Comparison of ENCODE assay signal across 8 cellular contexts in the genomic region with DNA sequence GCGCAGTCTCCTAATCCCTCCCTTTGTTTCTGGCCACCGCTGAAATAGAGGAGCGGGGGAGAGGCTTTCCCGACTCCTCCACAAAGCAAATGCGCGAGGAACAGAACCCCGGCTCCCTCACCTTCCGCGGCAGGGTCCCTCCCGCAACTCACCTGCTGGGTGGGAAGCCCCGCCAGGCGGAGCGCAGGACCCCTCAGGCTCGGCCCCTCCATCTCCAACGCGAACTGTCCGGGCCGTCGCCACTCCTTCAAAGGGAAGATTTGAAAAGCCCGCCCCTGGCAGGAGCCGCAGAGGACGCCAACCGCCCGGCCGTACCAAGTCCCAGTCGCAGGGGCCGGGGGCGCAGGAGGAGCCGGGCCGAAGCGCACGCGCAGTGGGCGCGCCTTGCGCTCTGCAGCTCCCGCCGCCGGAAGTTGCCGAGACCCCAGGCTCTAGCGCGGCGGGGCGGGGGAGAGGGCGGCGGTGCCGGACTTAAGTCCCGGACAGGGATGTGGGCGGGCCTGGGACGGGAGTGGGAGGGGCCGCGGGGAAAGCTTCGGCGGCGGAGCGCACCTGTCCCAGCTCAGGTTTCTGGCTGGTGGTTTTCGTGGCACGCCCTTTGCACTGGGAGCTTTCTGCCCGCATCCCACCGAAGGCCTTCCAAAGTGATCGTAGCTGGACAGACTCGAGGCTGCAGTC. TPM values are rescaled to one million over a fixed set of nuclear protein-coding genes. Genes with fewer than 3 reads are reported as not detected.
DNase-seq lines count a peak whose midpoint lies in the region; ATAC-seq, FAIRE-seq and TF ChIP-seq lines count a peak whose summit lies in the region.

A gene with protein sequence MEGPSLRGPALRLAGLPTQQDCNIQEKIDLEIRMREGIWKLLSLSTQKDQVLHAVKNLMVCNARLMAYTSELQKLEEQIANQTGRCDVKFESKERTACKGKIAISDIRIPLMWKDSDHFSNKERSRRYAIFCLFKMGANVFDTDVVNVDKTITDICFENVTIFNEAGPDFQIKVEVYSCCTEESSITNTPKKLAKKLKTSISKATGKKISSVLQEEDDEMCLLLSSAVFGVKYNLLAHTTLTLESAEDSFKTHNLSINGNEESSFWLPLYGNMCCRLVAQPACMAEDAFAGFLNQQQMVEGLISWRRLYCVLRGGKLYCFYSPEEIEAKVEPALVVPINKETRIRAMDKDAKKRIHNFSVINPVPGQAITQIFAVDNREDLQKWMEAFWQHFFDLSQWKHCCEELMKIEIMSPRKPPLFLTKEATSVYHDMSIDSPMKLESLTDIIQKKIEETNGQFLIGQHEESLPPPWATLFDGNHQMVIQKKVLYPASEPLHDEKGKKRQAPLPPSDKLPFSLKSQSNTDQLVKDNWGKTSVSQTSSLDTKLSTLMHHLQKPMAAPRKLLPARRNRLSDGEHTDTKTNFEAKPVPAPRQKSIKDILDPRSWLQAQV (minus strand): TSS at position 446 of the 678 bp plus-strand sequence. CDS start 234 bp downstream, at position 212.

- peak; percentile 92 for ATAC-seq in A549
- peak; percentile 77 for ATAC-seq in GM18868 (IDR thresholded peaks at IDR 0.05; ENCODE audit: unreplicated experiment)
- peak; percentile 70 for ATAC-seq in HG03139 (IDR thresholded peaks at IDR 0.05; ENCODE audit: unreplicated experiment)
- ATAC-seq in right lobe of liver = peak; percentile 95 to 97 (median 95)

- H3K4me3 ChIP-seq in A549 (peak within 1 kb of the TSS; percentile 63), duodenal mucosa (ENCODE audit: low read depth in 1 of 2, low read length in 2 of 2) (peak within 1 kb of the TSS; percentile 70 to 95), right lobe of liver (peak within 1 kb of the TSS; percentile 63 to 71 (median 71))

- no peak for FAIRE-seq in A549 (lab: Jason Lieb, UNC)

- DNase-seq in A549 (ENCODE audit: low read depth in 1 of 2, low spot score in 1 of 2) (peak; percentile 55 to 85), NCI-H510A (lab: John Stamatoyannopoulos, UW) (peak; percentile 87), right lobe of liver (peak; percentile 69 to 77 (median 75))
- peak; percentile 50 to 55 for DNase-seq in activated CD4-positive, alpha-beta T cell treated with anti-CD3 and anti-CD28 coated beads, Interleukin-2, amount 50 U/mL, for 4 hours
- peak; percentile 57 to 66 for DNase-seq in stimulated activated CD4-positive, alpha-beta T cell treated with anti-CD3 and anti-CD28 coated beads, Interleukin-2, amount 100 ng/mL, for 48 hours

- H3K4me2 ChIP-seq in A549 = peak within 1 kb of the TSS; percentile 83

- intact Hi-C loops in right lobe of liver (cut with DNase I) = no loop called here

- H3K27ac ChIP-seq in A549 = peak within 1 kb of the TSS; percentile 63 to 81
- no peak within 1 kb of the TSS for H3K27ac ChIP-seq in duodenal mucosa (ENCODE audit: low read depth, low read length)
- H3K27ac ChIP-seq in right lobe of liver = no peak within 1 kb of the TSS

- H3K9me3 ChIP-seq in A549 (no peaks in the 10 kb centered on the region), duodenal mucosa (ENCODE audit: control insufficient read depth in 1 of 2, low read length in 2 of 2) (no peaks in the 10 kb centered on the region), right lobe of liver (no peaks in the 10 kb centered on the region)

- H3K27me3 ChIP-seq in duodenal mucosa (ENCODE audit: control insufficient read depth in 1 of 2, insufficient read depth in 2 of 2, low read length in 2 of 2) (no peaks in the 10 kb centered on the region), right lobe of liver (no peaks in the 10 kb centered on the region)

- POLR2A ChIA-PET in A549 (lab: Yijun Ruan, JAX) = interaction anchor here (0.7 to 0.9 kb wide), 2 partner anchors 158 to 169 kb away, joined by 3 read pairs; no protein-coding TSS in a partner anchor

- H3K9ac ChIP-seq in duodenal mucosa (ENCODE audit: low read depth in 1 of 2, low read length in 2 of 2) = peak within 1 kb of the TSS; percentile 63 to 81

- H3K36me3 ChIP-seq in duodenal mucosa (ENCODE audit: control insufficient read depth in 1 of 2, insufficient read depth in 2 of 2, low read length in 2 of 2) (no peaks in the 10 kb centered on the region), right lobe of liver (no peaks in the 10 kb centered on the region)

- no peak for TF ChIP-seq CTCF in A549 (IDR thresholded peaks at IDR 0.05)
- TF ChIP-seq CTCF in right lobe of liver (IDR thresholded peaks at IDR 0.05) = no peak

- CTCF ChIA-PET in A549 (lab: Yijun Ruan, JAX) = interaction anchor here (1.5 to 2.2 kb wide), 3 partner anchors 23 to 215 kb away, joined by 5 to 6 read pairs (median 6); no protein-coding TSS in a partner anchor

- peak; percentile 15; the same call in 1 of the 2 replicates for TF ChIP-seq POLR2A in A549 (IDR thresholded peaks at IDR 0.05; ENCODE audit: low read length)
- no peak for TF ChIP-seq POLR2A in right lobe of liver (IDR thresholded peaks at IDR 0.05)

- peaks cover 7% of the 10 kb centered on the region; the same call in 1 of the 3 replicates for H3K4me1 ChIP-seq in A549
- H3K4me1 ChIP-seq in duodenal mucosa (ENCODE audit: control insufficient read depth in 1 of 2, insufficient read depth in 2 of 2, low read length in 2 of 2) = peaks cover 6 to 15% of the 10 kb centered on the region in 2 donors
- H3K4me1 ChIP-seq in right lobe of liver = peaks cover 0 to 6% (median 0%) of the 10 kb centered on the region in 4 donors

- 0% methylated on average over 12 of the region's 62 CpGs for WGBS in A549 (ENCODE audit: missing lambda C conversion rate)
- WGBS in right lobe of liver (ENCODE audit: insufficient coverage, low coverage, low lambda C conversion rate, missing lambda C conversion rate) = 0% methylated on average over 6 of the region's 62 CpGs

- TF ChIP-seq EP300 in A549 (IDR thresholded peaks at IDR 0.05) = no peak

- no peak for TF ChIP-seq RAD21 in A549 (conservative IDR thresholded peaks at IDR 0.05 in 1 of 2, IDR thresholded peaks at IDR 0.05 in 1 of 2)

TF ChIP-seq in A549, 52 proteins besides CTCF, POLR2A, EP300 and RAD21:
- TF ChIP-seq PHF8 (IDR thresholded peaks at IDR 0.05; ENCODE audit: borderline replicate concordance, low read depth) (0 out of 2 replicates have a peak, but pooled peaks have one; percentile 21), HDAC2 (IDR thresholded peaks at IDR 0.05) (no peak), RCOR1 (IDR thresholded peaks at IDR 0.05; ENCODE audit: low read depth, low read length) (no peak), FOSL2 (IDR thresholded peaks at IDR 0.05) (no peak), FOSL2 (CRISPR knock-in tag; IDR thresholded peaks at IDR 0.05) (no peak), RARB (CRISPR knock-in tag; IDR thresholded peaks at IDR 0.05) (no peak), KDM5A (IDR thresholded peaks at IDR 0.05) (peak; percentile 73), MYC (IDR thresholded peaks at IDR 0.05; ENCODE audit: borderline replicate concordance, low read length) (no peak), JUN (IDR thresholded peaks at IDR 0.05) (peak in 1 of 2 experiments; percentile 57; a peak in 1 of 5 replicates), JUNB (IDR thresholded peaks at IDR 0.05) (no peak)
- TF ChIP-seq, protein P1, sequence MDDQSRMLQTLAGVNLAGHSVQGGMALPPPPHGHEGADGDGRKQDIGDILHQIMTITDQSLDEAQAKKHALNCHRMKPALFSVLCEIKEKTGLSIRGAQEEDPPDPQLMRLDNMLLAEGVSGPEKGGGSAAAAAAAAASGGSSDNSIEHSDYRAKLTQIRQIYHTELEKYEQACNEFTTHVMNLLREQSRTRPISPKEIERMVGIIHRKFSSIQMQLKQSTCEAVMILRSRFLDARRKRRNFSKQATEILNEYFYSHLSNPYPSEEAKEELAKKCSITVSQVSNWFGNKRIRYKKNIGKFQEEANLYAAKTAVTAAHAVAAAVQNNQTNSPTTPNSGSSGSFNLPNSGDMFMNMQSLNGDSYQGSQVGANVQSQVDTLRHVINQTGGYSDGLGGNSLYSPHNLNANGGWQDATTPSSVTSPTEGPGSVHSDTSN (IDR thresholded peaks at IDR 0.05) = no peak
- TF ChIP-seq, protein P2, sequence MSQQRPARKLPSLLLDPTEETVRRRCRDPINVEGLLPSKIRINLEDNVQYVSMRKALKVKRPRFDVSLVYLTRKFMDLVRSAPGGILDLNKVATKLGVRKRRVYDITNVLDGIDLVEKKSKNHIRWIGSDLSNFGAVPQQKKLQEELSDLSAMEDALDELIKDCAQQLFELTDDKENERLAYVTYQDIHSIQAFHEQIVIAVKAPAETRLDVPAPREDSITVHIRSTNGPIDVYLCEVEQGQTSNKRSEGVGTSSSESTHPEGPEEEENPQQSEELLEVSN (IDR thresholded peaks at IDR 0.05; ENCODE audit: borderline replicate concordance, low read depth) = peak; percentile 58; the same call in 1 of the 2 replicates
- TF ChIP-seq, protein P3, sequence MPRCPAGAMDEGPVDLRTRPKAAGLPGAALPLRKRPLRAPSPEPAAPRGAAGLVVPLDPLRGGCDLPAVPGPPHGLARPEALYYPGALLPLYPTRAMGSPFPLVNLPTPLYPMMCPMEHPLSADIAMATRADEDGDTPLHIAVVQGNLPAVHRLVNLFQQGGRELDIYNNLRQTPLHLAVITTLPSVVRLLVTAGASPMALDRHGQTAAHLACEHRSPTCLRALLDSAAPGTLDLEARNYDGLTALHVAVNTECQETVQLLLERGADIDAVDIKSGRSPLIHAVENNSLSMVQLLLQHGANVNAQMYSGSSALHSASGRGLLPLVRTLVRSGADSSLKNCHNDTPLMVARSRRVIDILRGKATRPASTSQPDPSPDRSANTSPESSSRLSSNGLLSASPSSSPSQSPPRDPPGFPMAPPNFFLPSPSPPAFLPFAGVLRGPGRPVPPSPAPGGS (IDR thresholded peaks at IDR 0.05) = no peak

RNA-seq across cellular contexts. Expression of the gene that starts here (rescaled TPM):
- 1.4 and 2.4 TPM in 2 replicates for polyA plus RNA-seq in A549 (2011; rRNA removed)
- polyA plus RNA-seq in A549 (2012; cell fraction: cytosol; rRNA removed) = 0.39 and 0.40 TPM in 2 replicates
- 0.18 and 0.21 TPM in 2 replicates for polyA plus RNA-seq in A549 (2012; cell fraction: nucleus; rRNA removed)
- 1.6 to 1.8 TPM (median 1.8 TPM) in 3 replicates for polyA plus RNA-seq in A549 (2017; fragmentation: RNase III; extraction: RNeasy Plus Mini Kit Qiagen cat#74134 plus additional on column Dnase treatment)
- 0.58 and 0.83 TPM in 2 replicates for polyA minus RNA-seq in A549 (2011; rRNA and poly(A)+ RNA removed)
- total RNA-seq in right lobe of liver = under 1 TPM in 2 of 6 experiments, not detected in 4; 0.06 to 0.12 TPM

Comparison
In these comparisons a context has a peak if more than half of its experiments do, and no peak if none do; other contexts are left out.
1. Peak in DNase-seq, ATAC-seq and H3K4me3 ChIP-seq in right lobe of liver; RNA of the gene not detected or under 1 TPM.
2. H3K27ac ChIP-seq: peak in A549 (2 of 2); none in duodenal mucosa (single experiment) and right lobe of liver (0 of 3).
3. Peak in every context shown above with its lines, with median percentiles within 50 percentile points of each other: ATAC-seq, DNase-seq and H3K4me3 ChIP-seq.